ENCODE assay signal across 10 cellular contexts in the genomic region with DNA sequence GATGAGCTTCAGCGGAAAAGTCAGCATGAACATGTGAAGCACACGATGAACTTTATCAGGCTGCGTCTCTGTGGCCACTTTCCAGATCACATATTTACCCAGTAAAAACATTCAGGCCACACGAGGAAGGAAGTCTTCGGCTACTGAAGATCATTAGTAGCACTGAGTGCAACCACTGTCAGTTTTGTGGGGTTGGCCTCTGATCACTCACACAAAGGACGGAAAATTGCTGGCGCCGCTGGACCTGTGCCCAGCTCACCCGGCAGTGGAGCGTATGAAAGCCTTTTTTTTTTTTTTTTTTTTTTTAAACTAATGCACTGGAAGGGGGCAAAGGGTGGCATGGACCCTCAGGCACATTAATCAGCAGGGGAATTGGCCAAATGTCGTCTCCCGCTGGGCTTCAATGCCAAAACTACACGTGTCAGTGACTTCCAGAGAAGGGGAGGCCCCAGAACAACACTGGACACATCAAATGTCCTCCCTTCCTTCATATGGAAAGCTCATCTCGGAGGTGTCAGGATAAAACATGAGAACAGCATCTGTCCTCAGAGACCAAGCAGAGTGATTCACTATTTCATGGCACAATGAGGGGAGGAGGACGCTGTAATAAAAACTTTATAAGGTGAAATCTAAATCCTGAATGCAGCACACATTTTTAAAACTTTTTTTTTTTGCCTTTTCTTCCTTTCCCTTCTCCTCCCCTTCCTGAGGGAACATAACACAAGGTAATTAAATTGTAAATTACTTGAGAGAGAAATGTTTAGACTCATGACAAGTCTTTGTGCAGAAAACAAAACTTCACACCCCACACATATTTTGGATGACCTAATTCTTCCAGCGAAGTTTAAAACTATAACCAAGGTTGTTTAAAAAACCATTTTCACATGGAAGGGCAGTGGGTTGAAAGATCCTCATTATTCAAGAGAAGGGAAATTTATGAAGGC.
DNase-seq lines count a peak whose midpoint lies in the region; FAIRE-seq and TF ChIP-seq lines count a peak whose summit lies in the region.
"Had no signal": no experiment of that assay in that cellular context is flagged by ENCODE, and none has a peak within 500 bp of the region (broad histone marks: within the 10 kb centered on the region; RNA-seq: fewer than 3 reads in every experiment).

No MANE protein-coding gene starts in this region.

- H4K20me1 ChIP-seq in H1 (replicated peaks in 1 of 2; ENCODE audit: control insufficient read depth in 1 of 2, insufficient read depth in 2 of 2, low read length in 2 of 2) = no peaks in the 10 kb centered on the region

- H4K8ac ChIP-seq in H1 (ENCODE audit: extremely low read depth, insufficient read depth, low read length) = no peak overlapping the region
- H4K8ac ChIP-seq in mesenchymal stem cell (ENCODE audit: low read length) = no peak overlapping the region

- CTCF ChIA-PET in H1 (lab: Charles Lee; ENCODE audit: partially characterized antibody) = interaction anchor here (0.6 kb wide), 2 partner anchors 18 to 571 kb away, joined by 3 read pairs; no protein-coding TSS in a partner anchor

- H3K56ac ChIP-seq in H1 (replicated peaks; ENCODE audit: insufficient read length, low read depth, low read length) = no peak overlapping the region

- H3K36me3 ChIP-seq in BE2C (no peaks in the 10 kb centered on the region), H1 (ENCODE audit: control insufficient read depth in 2 of 4, insufficient read depth in 4 of 4, low read length in 3 of 4) (no peaks in the 10 kb centered on the region), mesenchymal stem cell (ENCODE audit: control insufficient read depth in 1 of 2, insufficient read depth in 2 of 2, low read depth in 1 of 2, low read length in 2 of 2) (peaks cover 0 to 3% of the 10 kb centered on the region in 2 experiments), vagina (no peaks in the 10 kb centered on the region)

- H3K4ac ChIP-seq in H1 (replicated peaks; ENCODE audit: insufficient read length, low read depth, low read length) (no peak overlapping the region), mesenchymal stem cell (ENCODE audit: low read depth in 1 of 2, low read length in 2 of 2) (no peak overlapping the region)

- no peak overlapping the region for H3K23ac ChIP-seq in H1 (ENCODE audit: insufficient read length)
- no peak overlapping the region for H3K23ac ChIP-seq in mesenchymal stem cell (ENCODE audit: low read length in 2 of 2)

- H3K4me1 ChIP-seq in BE2C (peaks cover 11% of the 10 kb centered on the region), H1 (replicated peaks in 1 of 4; ENCODE audit: control insufficient read depth in 3 of 4, insufficient read depth in 4 of 4, low read length in 3 of 4) (peaks cover 3 to 15% (median 10%) of the 10 kb centered on the region in 4 experiments; a peak in 6 of 7 replicates), mesenchymal stem cell (ENCODE audit: control insufficient read depth, insufficient read depth, low read depth, low read length) (peaks cover 5% of the 10 kb centered on the region), vagina (peaks cover 17% of the 10 kb centered on the region)

- peak; percentile 54 for DNase-seq in BE2C
- DNase-seq in NCI-H2029 treated with DMSO at 0.1 percent for 48 hours (lab: John Stamatoyannopoulos, UW) = peak; percentile 71
- no peak for DNase-seq in H1 (ENCODE audit: low read depth in 1 of 2, low spot score in 2 of 2)
- peak; percentile 76 for DNase-seq in mucosa of gallbladder (ENCODE audit: low spot score)
- DNase-seq in mesenchymal stem cell = no peak
- no peak for DNase-seq in C1 segment of cervical spinal cord (lab: John Stamatoyannopoulos, UW)
- no peak for DNase-seq in occipital lobe (lab: John Stamatoyannopoulos, UW)
- DNase-seq in vagina (ENCODE audit: extremely low spot score in 2 of 2) = no peak
- DNase-seq: activated B cell treated with CpG ODN at 0.5 μM for 24 hours, NCI-H187 treated with DMSO at 0.1 percent for 48 hours had no signal

- FAIRE-seq in H1 (lab: Jason Lieb, UNC) = no peak

- H4K5ac ChIP-seq in H1 (ENCODE audit: insufficient read length, low read depth, low read length) = no peak overlapping the region

- H2BK12ac ChIP-seq in H1 (ENCODE audit: low read depth, low read length) (no peak overlapping the region; the same call in 1 of the 2 replicates), mesenchymal stem cell (ENCODE audit: low read length in 2 of 2) (no peak overlapping the region)

- TF ChIP-seq EP300 in H1 (IDR thresholded peaks at IDR 0.05; ENCODE audit: borderline replicate concordance in 1 of 2, low read depth in 2 of 2, low read length in 2 of 2) = no peak

- H2AFZ ChIP-seq in H1 (ENCODE audit: low read length) (no peak overlapping the region), mesenchymal stem cell (ENCODE audit: low read depth, low read length) (no peak overlapping the region)

- H3K4me3 ChIP-seq in BE2C (ENCODE audit: low read depth, low read length) (peak overlapping the region; percentile 15; the same call in 1 of the 2 replicates), H1 (ENCODE audit: extremely low read depth in 1 of 4, insufficient read depth in 2 of 4, low read depth in 3 of 4, low read length in 4 of 4) (no peak overlapping the region), mesenchymal stem cell (ENCODE audit: insufficient read depth in 1 of 2, low read depth in 1 of 2, low read length in 2 of 2) (no peak overlapping the region), vagina (no peak overlapping the region)

- H3K9ac ChIP-seq in H1 (replicated peaks in 1 of 4; ENCODE audit: extremely low read depth in 1 of 4, low read depth in 3 of 4, low read length in 3 of 4) (no peak overlapping the region), mesenchymal stem cell (ENCODE audit: low read length) (no peak overlapping the region)

- no peak for TF ChIP-seq RAD21 in H1 (IDR thresholded peaks at IDR 0.05 in 1 of 2, conservative IDR thresholded peaks at IDR 0.05 in 1 of 2; ENCODE audit: low read depth in 2 of 2, low read length in 2 of 2)

- H3K27me3 ChIP-seq in BE2C (no peaks in the 10 kb centered on the region), H1 (replicated peaks in 1 of 4; ENCODE audit: control insufficient read depth in 3 of 4, extremely low read depth in 1 of 4, insufficient read depth in 3 of 4, low read length in 3 of 4) (no peaks in the 10 kb centered on the region), mesenchymal stem cell (ENCODE audit: control insufficient read depth in 1 of 2, insufficient read depth in 1 of 2, low read length in 2 of 2) (no peaks in the 10 kb centered on the region), vagina (no peaks in the 10 kb centered on the region)

- H3K79me1 ChIP-seq in H1 (ENCODE audit: low read depth, low read length) (no peaks in the 10 kb centered on the region), mesenchymal stem cell (replicated peaks; ENCODE audit: low read length, poor library complexity, severe bottlenecking) (peaks cover 2% of the 10 kb centered on the region)

- H3K23me2 ChIP-seq in H1 (ENCODE audit: low read depth, low read length) = no peaks in the 10 kb centered on the region

- H2BK5ac ChIP-seq in H1 (ENCODE audit: low read depth, low read length) (no peak overlapping the region), mesenchymal stem cell (ENCODE audit: low read depth, low read length, poor library complexity, severe bottlenecking) (no peak overlapping the region)

- WGBS in H1 (ENCODE audit: extremely low coverage in 1 of 2, insufficient coverage in 1 of 2, insufficient read length in 1 of 2, insufficient replicate concordance in 2 of 2, low coverage in 1 of 2, low lambda C conversion rate in 2 of 2, missing lambda C conversion rate in 1 of 2), 2 experiments = 90% methylated on average over 16 of the region's 16 CpGs; no CpG with 5 or more reads in 1 of the 2 experiments
- WGBS in mesenchymal stem cell = 79% methylated on average over 14 of the region's 16 CpGs

- no peak overlapping the region for H3K18ac ChIP-seq in H1 (ENCODE audit: extremely low read depth, low read length)
- H3K18ac ChIP-seq in mesenchymal stem cell (ENCODE audit: low read depth in 1 of 2, low read length in 2 of 2) = no peak overlapping the region

- H2AK5ac ChIP-seq in H1 (ENCODE audit: low read depth, low read length) (no peak overlapping the region), mesenchymal stem cell (ENCODE audit: low read length, severe bottlenecking) (no peak overlapping the region)

- H4K91ac ChIP-seq in H1 (replicated peaks; ENCODE audit: insufficient read length, low read length) (no peak overlapping the region), mesenchymal stem cell (ENCODE audit: low read length) (no peak overlapping the region)

- H2BK120ac ChIP-seq in H1 (replicated peaks; ENCODE audit: low read depth, low read length) (no peak overlapping the region), mesenchymal stem cell (ENCODE audit: low read depth, low read length) (no peak overlapping the region)

- H3K14ac ChIP-seq in H1 (ENCODE audit: insufficient read length) (no peak overlapping the region), mesenchymal stem cell (ENCODE audit: low read length in 2 of 2) (no peak overlapping the region)

- POLR2A ChIA-PET in H1 (lab: Charles Lee; ENCODE audit: partially characterized antibody) = no interaction called here

- H3K27ac ChIP-seq in H1 (ENCODE audit: low read depth, low read length) (no peak overlapping the region), mesenchymal stem cell (ENCODE audit: low read length, poor library complexity, severe bottlenecking) (no peak overlapping the region), vagina (no peak overlapping the region)

- H2BK15ac ChIP-seq in H1 (ENCODE audit: low read length) (no peak overlapping the region), mesenchymal stem cell (ENCODE audit: low read depth, poor library complexity, severe bottlenecking) (no peak overlapping the region)

- TF ChIP-seq CTCF in BE2C (IDR thresholded peaks at IDR 0.05; ENCODE audit: low read depth, low read length) (no peak), H1 (IDR thresholded peaks at IDR 0.05; ENCODE audit: control extremely low read depth in 1 of 3, insufficient read depth in 1 of 3, low read depth in 1 of 3, low read length in 3 of 3) (no peak), vagina (IDR thresholded peaks at IDR 0.05) (no peak)

- H3K79me2 ChIP-seq in H1 (ENCODE audit: control insufficient read depth in 1 of 2, insufficient read depth in 2 of 2, low read length in 2 of 2) = no peaks in the 10 kb centered on the region

- no peak overlapping the region; a peak in 1 of 4 replicates for H3K4me2 ChIP-seq in H1 (ENCODE audit: insufficient read depth in 1 of 2, low read depth in 2 of 2, low read length in 2 of 2)
- H3K4me2 ChIP-seq in mesenchymal stem cell (ENCODE audit: low read length, poor library complexity, severe bottlenecking) = no peak overlapping the region

- intact Hi-C loops in vagina (cut with DNase I) = no loop called here

- H3K9me3 ChIP-seq in BE2C (no peaks in the 10 kb centered on the region), H1 (ENCODE audit: insufficient read depth in 2 of 2, low read depth in 1 of 2, low read length in 1 of 2) (no peaks in the 10 kb centered on the region), mesenchymal stem cell (ENCODE audit: control insufficient read depth, low read length) (peaks cover 17% of the 10 kb centered on the region), vagina (peaks cover 1% of the 10 kb centered on the region)

- TF ChIP-seq POLR2A in H1 (IDR thresholded peaks at IDR 0.05; ENCODE audit: control extremely low read depth in 1 of 2, low read depth in 2 of 2, low read length in 2 of 2) = no peak
- no peak for TF ChIP-seq POLR2A in vagina (IDR thresholded peaks at IDR 0.05)

- H2BK20ac ChIP-seq in H1 (ENCODE audit: low read length) = peak overlapping the region; percentile 41; the same call in 1 of the 2 replicates

Comparison
In these comparisons a context has a peak if more than half of its experiments do, and no peak if none do; other contexts are left out.
1. DNase-seq: peak in BE2C (single experiment), NCI-H2029 treated with DMSO at 0.1 percent for 48 hours (single experiment) and mucosa of gallbladder (single experiment); none in H1 (0 of 2), mesenchymal stem cell (single experiment), C1 segment of cervical spinal cord (0 of 14), occipital lobe (single experiment) and vagina (0 of 2).